In the genomic region with DNA sequence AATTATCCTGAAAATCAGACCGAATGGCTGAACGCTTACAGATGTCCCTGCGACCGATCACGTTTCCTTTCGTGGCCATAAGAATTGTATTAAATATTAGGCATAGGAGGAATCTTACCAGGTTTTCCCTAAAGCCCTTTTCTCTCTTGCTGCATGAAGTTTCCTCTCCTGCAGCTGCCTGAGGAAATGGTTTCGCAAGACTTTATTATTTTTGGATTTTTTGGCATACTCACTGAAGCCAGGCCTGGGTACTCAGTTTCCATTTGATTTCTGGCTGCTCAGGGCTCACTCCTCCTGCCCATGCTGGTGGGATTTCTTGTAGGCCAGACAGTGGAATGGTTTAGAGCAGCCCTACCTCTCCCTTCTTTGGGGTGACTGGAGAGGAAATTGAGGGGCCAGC, we compare ENCODE assay signal across 17 cellular contexts.
DNase-seq lines count a peak whose midpoint lies in the region; ATAC-seq and TF ChIP-seq lines count a peak whose summit lies in the region.
"Had no signal": no experiment of that assay in that cellular context is flagged by ENCODE, and none has a peak within 500 bp of the region (broad histone marks: within the 10 kb centered on the region; RNA-seq: fewer than 3 reads in every experiment).

No MANE protein-coding gene starts in this region.

- H3K4me3 ChIP-seq in WERI-Rb-1 (ENCODE audit: low read depth, low read length) (no peak overlapping the region), fibroblast of villous mesenchyme (ENCODE audit: low read depth, low read length) (no peak overlapping the region)
- H3K4me3 ChIP-seq: Peyer's patch, thoracic aorta had no signal

- no peaks in the 10 kb centered on the region for H3K9me3 ChIP-seq in WERI-Rb-1 (ENCODE audit: severe bottlenecking)
- H3K9me3 ChIP-seq: Peyer's patch, thoracic aorta had no signal

- H3K36me3 Mint-ChIP-seq in activated CD8-positive, alpha-beta T cell treated with anti-CD3 and anti-CD28 coated beads, Interleukin-2, amount 10 ng/mL, durations not matched to agents 7 days and 5 days (ENCODE audit: low read depth): no peaks in the 10 kb centered on the region
- H3K36me3 Mint-ChIP-seq: activated naive CD8-positive, alpha-beta T cell had no signal

- no peak overlapping the region for H3K4me3 Mint-ChIP-seq in activated CD8-positive, alpha-beta T cell treated with anti-CD3 and anti-CD28 coated beads, Interleukin-2, amount 10 ng/mL, durations not matched to agents 7 days and 5 days
- H3K4me3 Mint-ChIP-seq: activated naive CD8-positive, alpha-beta T cell had no signal

- TF ChIP-seq CTCF in WERI-Rb-1 (IDR thresholded peaks at IDR 0.05; ENCODE audit: low read depth, low read length) (no peak), fibroblast of villous mesenchyme (IDR thresholded peaks at IDR 0.05; ENCODE audit: insufficient read depth, low read depth, low read length) (no peak)

- POLR2A ChIA-PET in activated CD8-positive, alpha-beta T cell treated with anti-CD3 and anti-CD28 coated beads, Interleukin-2, amount 10 ng/mL, durations not matched to agents 7 days and 5 days (lab: Charles Lee): no interaction called here

- H3K36me3 ChIP-seq in WERI-Rb-1: no peaks in the 10 kb centered on the region; the same call in 1 of the 2 replicates
- H3K36me3 ChIP-seq: Peyer's patch, thoracic aorta had no signal

- peak; percentile 17 for DNase-seq in EL
- DNase-seq in WERI-Rb-1: no peak
- peak; percentile 23 for DNase-seq in fibroblast of villous mesenchyme (ENCODE audit: low read depth)
- peak; percentile 24 for DNase-seq in stromal cell of bone marrow (ENCODE audit: low read depth)
- no peak for DNase-seq in activated CD8-positive, alpha-beta T cell treated with anti-CD3 and anti-CD28 coated beads, Interleukin-2, amount 10 ng/mL, durations not matched to agents 7 days and 5 days
- no peak for DNase-seq in NCI-H1092 (lab: John Stamatoyannopoulos, UW)
- DNase-seq in cortex of kidney (lab: John Stamatoyannopoulos, UW): no peak
- DNase-seq in middle frontal gyrus (ENCODE audit: extremely low spot score, low spot score): no peak
- DNase-seq: activated CD4-positive, alpha-beta T cell treated with anti-CD3 and anti-CD28 coated beads for 1 hour; central memory CD4-positive, alpha-beta T cell; NCI-H2029 treated with DMSO at 0.1 percent for 48 hours; NCI-H526 treated with DMSO at 0.1 percent for 48 hours; Peyer's patch had no signal

- peaks cover 45% of the 10 kb centered on the region for H3K4me1 Mint-ChIP-seq in activated CD8-positive, alpha-beta T cell treated with anti-CD3 and anti-CD28 coated beads, Interleukin-2, amount 10 ng/mL, durations not matched to agents 7 days and 5 days (ENCODE audit: low read depth)

- H3K27ac Mint-ChIP-seq in activated CD8-positive, alpha-beta T cell treated with anti-CD3 and anti-CD28 coated beads, Interleukin-2, amount 10 ng/mL, durations not matched to agents 7 days and 5 days: no peak overlapping the region
- H3K27ac Mint-ChIP-seq: activated naive CD8-positive, alpha-beta T cell had no signal

- CTCF ChIA-PET in activated CD8-positive, alpha-beta T cell treated with anti-CD3 and anti-CD28 coated beads, Interleukin-2, amount 10 ng/mL, durations not matched to agents 7 days and 5 days (lab: Charles Lee): no interaction called here

- peaks cover 27% of the 10 kb centered on the region for H3K27me3 Mint-ChIP-seq in activated CD8-positive, alpha-beta T cell treated with anti-CD3 and anti-CD28 coated beads, Interleukin-2, amount 10 ng/mL, durations not matched to agents 7 days and 5 days (ENCODE audit: low read depth)
- H3K27me3 Mint-ChIP-seq: activated naive CD8-positive, alpha-beta T cell had no signal

- H3K27ac ChIP-seq in WERI-Rb-1: peak overlapping the region; percentile 96; the same call in 1 of the 2 replicates
- H3K27ac ChIP-seq: parathyroid adenoma, Peyer's patch had no signal

- no peaks in the 10 kb centered on the region for H3K27me3 ChIP-seq in WERI-Rb-1 (ENCODE audit: insufficient read depth, low read depth, severe bottlenecking)
- H3K27me3 ChIP-seq: Peyer's patch had no signal

- no peaks in the 10 kb centered on the region for H3K9me3 Mint-ChIP-seq in activated CD8-positive, alpha-beta T cell treated with anti-CD3 and anti-CD28 coated beads, Interleukin-2, amount 10 ng/mL, durations not matched to agents 7 days and 5 days (ENCODE audit: insufficient read depth)

- no peak for ATAC-seq in activated CD8-positive, alpha-beta T cell treated with anti-CD3 and anti-CD28 coated beads, Interleukin-2, amount 10 ng/mL, durations not matched to agents 7 days and 5 days
- ATAC-seq: left lobe of liver had no signal

Comparison
In these comparisons a context has a peak if more than half of its experiments do, and no peak if none do; other contexts are left out.
1. DNase-seq: peak in EL (single experiment), fibroblast of villous mesenchyme (single experiment) and stromal cell of bone marrow (single experiment); none in WERI-Rb-1 (single experiment), activated CD8-positive, alpha-beta T cell treated with anti-CD3 and anti-CD28 coated beads, Interleukin-2, amount 10 ng/mL, durations not matched to agents 7 days and 5 days (single experiment), NCI-H1092 (single experiment), cortex of kidney (single experiment) and middle frontal gyrus (single experiment).